29 cellular contexts compared by ENCODE assay signal in genomic region chr12:50419112-50419909, GRCh38. TPM values are rescaled to one million over a fixed set of nuclear protein-coding genes. Genes with fewer than 3 reads are reported as not detected.
DNase-seq lines count a peak whose midpoint lies in the region; ATAC-seq, FAIRE-seq and TF ChIP-seq lines count a peak whose summit lies in the region.
"Had no signal": no experiment of that assay in that cellular context is flagged by ENCODE, and none has a peak within 500 bp of the region (broad histone marks: within the 10 kb centered on the region; RNA-seq: fewer than 3 reads in every experiment).

No MANE protein-coding gene starts in this region.

- H3K27me3 ChIP-seq in PC-9 (ENCODE audit: insufficient read depth, low read depth): no peaks in the 10 kb centered on the region
- no peaks in the 10 kb centered on the region for H3K27me3 ChIP-seq in foreskin keratinocyte
- H3K27me3 ChIP-seq in small intestine (ENCODE audit: control insufficient read depth in 2 of 2, insufficient read depth in 2 of 2, low read length in 2 of 2): no peaks in the 10 kb centered on the region
- H3K27me3 ChIP-seq: BLaER1, stomach, upper lobe of left lung had no signal

- H3K9me2 ChIP-seq in PC-9 (ENCODE audit: insufficient read depth): no peaks in the 10 kb centered on the region

- H3K4me1 Mint-ChIP-seq in activated T-cell treated with anti-CD3 and anti-CD28 coated beads, Interleukin-2, amount 50 U/mL, for 24 hours (ENCODE audit: low read depth): peaks cover 47% of the 10 kb centered on the region
- H3K4me1 Mint-ChIP-seq: mesothelial cell of epicardium had no signal

- CTCF ChIA-PET in PC-9 (lab: Charles Lee): no interaction called here

- H3K9me3 Mint-ChIP-seq in activated T-cell treated with anti-CD3 and anti-CD28 coated beads, Interleukin-2, amount 50 U/mL, for 24 hours: no peaks in the 10 kb centered on the region
- H3K9me3 Mint-ChIP-seq: T-cell had no signal

- BruUV-seq in PC-9 (replicated peaks; lab: Mats Ljungman, UMichigan): no TSS peak

- no peak overlapping the region for H2AFZ ChIP-seq in PC-9

- H3K79me2 ChIP-seq in PC-9 (ENCODE audit: low read depth): peaks cover 94% of the 10 kb centered on the region

- H3K4me3 ChIP-seq in PC-9 (no peak overlapping the region), small intestine (ENCODE audit: low read depth in 1 of 2, low read length in 2 of 2) (no peak overlapping the region)
- H3K4me3 ChIP-seq: BLaER1, HAP-1, psoas muscle, smooth muscle cell, stomach, upper lobe of left lung had no signal

- H4K20me1 ChIP-seq in PC-9 (ENCODE audit: insufficient read depth): peaks cover 43% of the 10 kb centered on the region

- peaks cover 72% of the 10 kb centered on the region for H3K36me3 Mint-ChIP-seq in activated T-cell treated with anti-CD3 and anti-CD28 coated beads, Interleukin-2, amount 50 U/mL, for 24 hours (ENCODE audit: low read depth)

- no peak overlapping the region for H3K4me3 Mint-ChIP-seq in activated T-cell treated with anti-CD3 and anti-CD28 coated beads, Interleukin-2, amount 50 U/mL, for 24 hours
- H3K4me3 Mint-ChIP-seq: mesothelial cell of epicardium, T-cell had no signal

- ATAC-seq in foreskin keratinocyte: peak; percentile 35
- ATAC-seq: T-cell had no signal

- no peak for TF ChIP-seq CTCF in PC-9 (conservative IDR thresholded peaks at IDR 0.05)
- no peak for TF ChIP-seq CTCF in foreskin keratinocyte (conservative IDR thresholded peaks at IDR 0.05)

- FAIRE-seq in small intestine (lab: Jason Lieb, UNC): no peak
- FAIRE-seq: A204.1, endothelial cell of umbilical vein, G401.6, TTC549 had no signal

- peak overlapping the region; percentile 33; the same call in 1 of the 2 replicates for H3K27ac ChIP-seq in PC-9
- no peak overlapping the region for H3K27ac ChIP-seq in foreskin keratinocyte
- H3K27ac ChIP-seq in small intestine (ENCODE audit: low read depth in 1 of 2, low read length in 1 of 2): no peak overlapping the region
- H3K27ac ChIP-seq: BLaER1, psoas muscle, stomach, upper lobe of left lung had no signal

- peak overlapping the region; percentile 63 for H3K27ac Mint-ChIP-seq in activated T-cell treated with anti-CD3 and anti-CD28 coated beads, Interleukin-2, amount 50 U/mL, for 24 hours
- H3K27ac Mint-ChIP-seq: mesothelial cell of epicardium, T-cell had no signal

- POLR2A ChIA-PET in PC-9 (lab: Charles Lee; ENCODE audit: unreplicated experiment): interaction anchor here (0.6 kb wide), 1 partner anchor 1249 kb away, joined by 8 read pairs; no protein-coding TSS in a partner anchor

- intact Hi-C loops in PC-9 (cut with micrococcal nuclease; ENCODE audit: unreplicated experiment): no loop called here

- WGBS in small intestine, 3 donors: 45 to 67% (median 57%) methylated on average over 5 of the region's 5 CpGs

- H3K9me3 ChIP-seq in PC-9 (ENCODE audit: insufficient read depth, low read depth): no peaks in the 10 kb centered on the region
- H3K9me3 ChIP-seq in small intestine (ENCODE audit: control insufficient read depth, low read depth): no peaks in the 10 kb centered on the region
- H3K9me3 ChIP-seq: BLaER1, HAP-1, psoas muscle, stomach, upper lobe of left lung had no signal

- H3K4me1 ChIP-seq in PC-9 (replicated peaks; ENCODE audit: insufficient read depth) (peaks cover 14% of the 10 kb centered on the region; the same call in 1 of the 2 replicates), foreskin keratinocyte (peaks cover 9% of the 10 kb centered on the region), small intestine (ENCODE audit: control insufficient read depth in 2 of 2, insufficient read depth in 1 of 2, low read depth in 1 of 2, low read length in 1 of 2) (no peaks in the 10 kb centered on the region)
- H3K4me1 ChIP-seq: HAP-1 had no signal

- H3K36me3 ChIP-seq in PC-9 (ENCODE audit: low read depth): peaks cover 19% of the 10 kb centered on the region
- H3K36me3 ChIP-seq in small intestine (ENCODE audit: control insufficient read depth in 2 of 2, insufficient read depth in 2 of 2, low read length in 2 of 2): peaks cover 3 to 8% of the 10 kb centered on the region in 2 donors

- no peak for DNase-seq in activated T-cell treated with anti-CD3 and anti-CD28 coated beads, Interleukin-2, amount 50 U/mL, for 24 hours
- no peak for DNase-seq in activated T-cell treated with anti-CD3 and anti-CD28 coated beads, Interleukin-2, amount 50 U/mL, for 48 hours
- DNase-seq in PC-9: peak in 1 of 2 experiments; percentile 62
- peak in 1 of 2 donors; percentile 33 for DNase-seq in foreskin keratinocyte
- peak; percentile 43 for DNase-seq in small intestine
- no peak for DNase-seq in NCI-H2196 treated with DMSO at 0.1 percent for 48 hours (lab: John Stamatoyannopoulos, UW; ENCODE audit: unreplicated experiment)
- DNase-seq in effector CD8-positive, alpha-beta T cell (lab: John Stamatoyannopoulos, UW): no peak
- DNase-seq in NCI-H1105 (lab: John Stamatoyannopoulos, UW): no peak
- DNase-seq: activated CD4-positive, alpha-beta T cell treated with anti-CD3 and anti-CD28 coated beads for 4 hours; activated effector memory CD4-positive, alpha-beta T cell treated with anti-CD3 and anti-CD28 coated beads, Interleukin-2, amount 50 U/mL, for 16 hours; DMS 273 treated with DMSO at 0.1 percent for 48 hours; foreskin fibroblast; hypothalamus; kidney glomerular epithelial cell; NCI-H524; psoas muscle; SHP77; stimulated activated CD4-positive, alpha-beta T cell treated with anti-CD3 and anti-CD28 coated beads, Interleukin-2, amount 100 ng/mL, for 48 hours; stomach; T-cell; upper lobe of left lung had no signal

- H3K4me2 ChIP-seq in PC-9: no peak overlapping the region
- H3K4me2 ChIP-seq: BLaER1, smooth muscle cell had no signal

- no peaks in the 10 kb centered on the region for H3K27me3 Mint-ChIP-seq in activated T-cell treated with anti-CD3 and anti-CD28 coated beads, Interleukin-2, amount 50 U/mL, for 24 hours
- H3K27me3 Mint-ChIP-seq: T-cell had no signal

- peaks cover 19% of the 10 kb centered on the region for H3F3A ChIP-seq in PC-9 (ENCODE audit: insufficient read depth, low read depth)

RNA-seq across cellular contexts. Expression of gene LARP4, which starts 18.6 kb away (rescaled TPM):
- total RNA-seq in PC-9 (2021): 49.2 and 74.2 TPM in 2 replicates
- 38.3 and 42.8 TPM in 2 replicates for total RNA-seq in foreskin keratinocyte
- polyA plus RNA-seq in foreskin keratinocyte: 7.2 and 9.2 TPM in 2 replicates
- 10 to 100 TPM in 2 of 3 donors, 1 to 10 TPM in 1; 6.8 to 13.3 (median 11.9) TPM for polyA plus RNA-seq in small intestine

RNA-seq across cellular contexts. Expression of gene FAM186A, which starts 22.9 kb away (rescaled TPM):
- total RNA-seq in PC-9 (2021): not detected in 2 replicates
- total RNA-seq in foreskin keratinocyte: not detected in 2 replicates
- not detected in 2 replicates for polyA plus RNA-seq in foreskin keratinocyte
- polyA plus RNA-seq in small intestine: not detected
- total RNA-seq: endothelial cell of umbilical vein, mesothelial cell of epicardium, psoas muscle, smooth muscle cell, T-cell, upper lobe of left lung had no signal
- polyA plus RNA-seq: endothelial cell of umbilical vein, psoas muscle, smooth muscle cell, stomach had no signal
